In genomic region chr6:42781811-42782688, GRCh38 we compare ENCODE assay signal across 8 cellular contexts. TPM values are rescaled to one million over a fixed set of nuclear protein-coding genes. Genes with fewer than 3 reads are reported as not detected.
DNase-seq lines count a peak whose midpoint lies in the region; ATAC-seq and TF ChIP-seq lines count a peak whose summit lies in the region.

TSS of gene BICRAL (plus strand) at chr6:42782052. CDS start at chr6:42822023, 39,971 bp downstream.

- H3K27ac ChIP-seq in muscle layer of duodenum (ENCODE audit: low read length): peak within 1 kb of the TSS; percentile 100

- DNase-seq in COR-L47 (lab: John Stamatoyannopoulos, UW) (peak; percentile 83), HuH-7 (ENCODE audit: low spot score) (peak; percentile 58)
- peak; percentile 66 for DNase-seq in activated T-cell treated with anti-CD3 and anti-CD28 coated beads, Interleukin-2, amount 50 U/mL, for 4 hours
- peak; percentile 55 for DNase-seq in stimulated activated CD8-positive, alpha-beta memory T cell treated with anti-CD3 and anti-CD28 coated beads, Interleukin-7, amount 100 ng/mL, for 24 hours (ENCODE audit: low read depth)

- H3K27me3 Mint-ChIP-seq in activated T-cell treated with anti-CD3 and anti-CD28 coated beads, Interleukin-2, amount 50 U/mL, for 4 hours (ENCODE audit: low read depth): no peaks in the 10 kb centered on the region

- H3K4me1 ChIP-seq in muscle layer of duodenum (ENCODE audit: control insufficient read depth in 1 of 2, insufficient read depth in 2 of 2, low read length in 2 of 2): peaks cover 17 to 28% of the 10 kb centered on the region in 2 donors

- no peaks in the 10 kb centered on the region for H3K9me3 ChIP-seq in muscle layer of duodenum (ENCODE audit: control insufficient read depth in 1 of 2, low read length in 2 of 2)

- peaks cover 31% of the 10 kb centered on the region for H3K4me1 Mint-ChIP-seq in activated T-cell treated with anti-CD3 and anti-CD28 coated beads, Interleukin-2, amount 50 U/mL, for 4 hours (ENCODE audit: low read depth)

- H3K9me3 Mint-ChIP-seq in activated T-cell treated with anti-CD3 and anti-CD28 coated beads, Interleukin-2, amount 50 U/mL, for 4 hours: no peaks in the 10 kb centered on the region

- peaks cover 5% of the 10 kb centered on the region for H3K36me3 Mint-ChIP-seq in activated T-cell treated with anti-CD3 and anti-CD28 coated beads, Interleukin-2, amount 50 U/mL, for 4 hours (ENCODE audit: insufficient read depth)

- H3K4me3 Mint-ChIP-seq in activated T-cell treated with anti-CD3 and anti-CD28 coated beads, Interleukin-2, amount 50 U/mL, for 4 hours: peak within 1 kb of the TSS; percentile 96

- peak within 1 kb of the TSS; percentile 62 to 85 for H3K4me3 ChIP-seq in muscle layer of duodenum (ENCODE audit: low read depth in 1 of 2, low read length in 2 of 2)

- ATAC-seq in activated T-cell treated with anti-CD3 and anti-CD28 coated beads, Interleukin-2, amount 50 U/mL, for 4 hours: peak; percentile 6 to 12
- ATAC-seq in esophagus mucosa (peak; percentile 3), GM18861 (IDR thresholded peaks at IDR 0.05; ENCODE audit: unreplicated experiment) (no peak)

- H3K27me3 ChIP-seq in muscle layer of duodenum (ENCODE audit: low read depth, low read length): no peaks in the 10 kb centered on the region

- H3K36me3 ChIP-seq in muscle layer of duodenum (ENCODE audit: control insufficient read depth in 1 of 2, insufficient read depth in 2 of 2, low read length in 2 of 2): peaks cover 0 to 6% of the 10 kb centered on the region in 2 donors

TF ChIP-seq in PFSK-1, 5 proteins besides CTCF, POLR2A, EP300 and RAD21:
- TF ChIP-seq POLR2AphosphoS5 (IDR thresholded peaks at IDR 0.05; ENCODE audit: low read depth, low read length): peak; percentile 57; the same call in 1 of the 2 replicates
- TF ChIP-seq TAF1 (IDR thresholded peaks at IDR 0.05; ENCODE audit: borderline replicate concordance, insufficient read depth, low read length): peak; percentile 60; the same call in 1 of the 2 replicates
- TF ChIP-seq SIN3A (IDR thresholded peaks at IDR 0.05; ENCODE audit: borderline replicate concordance, insufficient read depth, low read length): no peak
TF ChIP-seq in PFSK-1: peak in this region for 2.

RNA-seq across cellular contexts. Expression of gene BICRAL, which starts in this region (rescaled TPM):
- polyA plus RNA-seq in PFSK-1 (2012; ENCODE audit: insufficient read length, low read depth): 4.1 TPM
- total RNA-seq in activated T-cell treated with anti-CD3 and anti-CD28 coated beads, Interleukin-2, amount 50 U/mL, for 4 hours: 1 to 10 TPM; 7.6 to 8.5 (median 8.2) TPM
- 6.1 TPM for total RNA-seq in esophagus mucosa
